Comparison of ENCODE assay signal across 8 cellular contexts in genomic region chr7:149196151-149196704, GRCh38. TPM values are rescaled to one million over a fixed set of nuclear protein-coding genes. Genes with fewer than 3 reads are reported as not detected.
A peak's percentile ranks its signal among the peaks of the same experiment; 100 is the strongest.
DNase-seq lines count a peak whose midpoint lies in the region; ATAC-seq, FAIRE-seq and TF ChIP-seq lines count a peak whose summit lies in the region.

No MANE protein-coding gene starts in this region.

- H3K27ac ChIP-seq in SU-DHL-6 (ENCODE audit: low read depth, low read length) (peak overlapping the region; percentile 55), H1 (ENCODE audit: low read depth, low read length) (peak overlapping the region; percentile 19; the same call in 1 of the 2 replicates), neural cell (ENCODE audit: low read length) (no peak overlapping the region)

- H3K4me1 ChIP-seq in H1 (replicated peaks in 1 of 4; ENCODE audit: control insufficient read depth in 3 of 4, insufficient read depth in 4 of 4, low read length in 3 of 4), result peaks cover 0 to 5% (median 4%) of the 10 kb centered on the region in 4 experiments; a peak in 5 of 7 replicates

- H2AK5ac ChIP-seq in H1 (ENCODE audit: low read depth, low read length), result no peak overlapping the region

- H3K27ac Mint-ChIP-seq in HFFc6, result peak overlapping the region; percentile 91

- peaks cover 41% of the 10 kb centered on the region for H3K4me1 Mint-ChIP-seq in HFFc6 (ENCODE audit: low read depth)

- TF ChIP-seq EP300 in H1 (IDR thresholded peaks at IDR 0.05; ENCODE audit: borderline replicate concordance in 1 of 2, low read depth in 2 of 2, low read length in 2 of 2), result no peak
- TF ChIP-seq EP300 in neural cell (conservative IDR thresholded peaks at IDR 0.05; ENCODE audit: poor library complexity, severe bottlenecking), result no peak

- peaks cover 6% of the 10 kb centered on the region for H3K27me3 Mint-ChIP-seq in HFFc6 (ENCODE audit: insufficient read depth)

- H4K91ac ChIP-seq in H1 (replicated peaks; ENCODE audit: insufficient read length, low read length), result no peak overlapping the region

- CTCF ChIA-PET in H1 (lab: Charles Lee; ENCODE audit: partially characterized antibody), result interaction anchor here (0.8 to 2.9 kb wide), 12 partner anchors 8 to 227 kb away, joined by 3 to 9 read pairs (median 5); no protein-coding TSS in a partner anchor

- H3F3A ChIP-seq in SU-DHL-6 (ENCODE audit: insufficient read depth), result peaks cover 8% of the 10 kb centered on the region; the same call in 1 of the 2 replicates
- H3F3A ChIP-seq in neural cell (ENCODE audit: insufficient read depth, low read length, poor library complexity, severe bottlenecking), result no peaks in the 10 kb centered on the region

- H3K23ac ChIP-seq in H1 (ENCODE audit: insufficient read length), result no peak overlapping the region

- H3K4me2 ChIP-seq in SU-DHL-6 (ENCODE audit: low read depth, low read length, poor library complexity, severe bottlenecking) (peak overlapping the region; percentile 84), H1 (ENCODE audit: insufficient read depth in 1 of 2, low read depth in 2 of 2, low read length in 2 of 2) (peak overlapping the region; percentile 89 to 91), neural cell (ENCODE audit: low read length) (peak overlapping the region; percentile 77)

- no peak for TF ChIP-seq RAD21 in H1 (IDR thresholded peaks at IDR 0.05 in 1 of 2, conservative IDR thresholded peaks at IDR 0.05 in 1 of 2; ENCODE audit: low read depth in 2 of 2, low read length in 2 of 2)
- TF ChIP-seq RAD21 in neural cell (conservative IDR thresholded peaks at IDR 0.05), result no peak

- H3K9me2 ChIP-seq in SU-DHL-6 (replicated peaks; ENCODE audit: insufficient read depth, low read length) (no peaks in the 10 kb centered on the region), neural cell (ENCODE audit: insufficient read depth, low read length) (no peaks in the 10 kb centered on the region)

- TF ChIP-seq CTCF in HFFc6 (IDR thresholded peaks at IDR 0.05), result no peak
- TF ChIP-seq CTCF in SU-DHL-6 (IDR thresholded peaks at IDR 0.05; ENCODE audit: insufficient read depth, low read length, poor library complexity, severe bottlenecking), result no peak
- no peak for TF ChIP-seq CTCF in H1 (IDR thresholded peaks at IDR 0.05; ENCODE audit: control extremely low read depth in 1 of 3, insufficient read depth in 1 of 3, low read depth in 1 of 3, low read length in 3 of 3)
- no peak for TF ChIP-seq CTCF in neural cell (IDR thresholded peaks at IDR 0.05; ENCODE audit: poor library complexity, severe bottlenecking)

- H3K9me3 Mint-ChIP-seq in HFFc6, result no peaks in the 10 kb centered on the region

- H3K4ac ChIP-seq in H1 (replicated peaks; ENCODE audit: insufficient read length, low read depth, low read length), result no peak overlapping the region

- no peak overlapping the region; the same call in 1 of the 2 replicates for H3K18ac ChIP-seq in H1 (ENCODE audit: extremely low read depth, low read length)

- H3K9me3 ChIP-seq in SU-DHL-6 (ENCODE audit: insufficient read depth, low read length) (no peaks in the 10 kb centered on the region), H1 (ENCODE audit: insufficient read depth in 2 of 2, low read depth in 1 of 2, low read length in 1 of 2) (no peaks in the 10 kb centered on the region), neural cell (ENCODE audit: low read length) (no peaks in the 10 kb centered on the region)

- H2BK20ac ChIP-seq in H1 (ENCODE audit: low read length), result no peak overlapping the region

- POLR2A ChIA-PET in H1 (lab: Charles Lee; ENCODE audit: partially characterized antibody), result interaction anchor here (0.9 to 7.8 kb wide), 23 partner anchors 9 to 214 kb away, joined by 3 to 82 read pairs (median 5); partner anchors contain the start of genes ZNF398, ZNF425 and ZNF783

- H2AFZ ChIP-seq in SU-DHL-6 (ENCODE audit: low read depth, low read length, severe bottlenecking) (peak overlapping the region; percentile 24), H1 (ENCODE audit: low read length) (no peak overlapping the region), neural cell (ENCODE audit: low read depth, low read length) (no peak overlapping the region)

- no peak overlapping the region for H2BK120ac ChIP-seq in H1 (replicated peaks; ENCODE audit: low read depth, low read length)

- H3K36me3 ChIP-seq in SU-DHL-6 (ENCODE audit: low read length) (0 out of 2 replicates have a peak, but pooled peaks cover 3% of the 10 kb centered on the region), H1 (ENCODE audit: control insufficient read depth in 2 of 4, insufficient read depth in 4 of 4, low read length in 3 of 4) (peaks cover 20 to 34% (median 26%) of the 10 kb centered on the region in 4 experiments), neural cell (ENCODE audit: insufficient read depth, low read length) (no peaks in the 10 kb centered on the region)

- DNase-seq in Daoy (ENCODE audit: low read depth), result peak; percentile 28
- DNase-seq in HFFc6, result no peak
- DNase-seq in H1 (ENCODE audit: low read depth in 1 of 2, low spot score in 2 of 2), result no peak
- no peak for DNase-seq in putamen (ENCODE audit: low spot score)
- no peak for DNase-seq in 8988T

- H3K36me3 Mint-ChIP-seq in HFFc6 (ENCODE audit: low read depth), result peaks cover 33% of the 10 kb centered on the region

- no peaks in the 10 kb centered on the region for H3K27me3 ChIP-seq in SU-DHL-6 (ENCODE audit: low read length)
- no peaks in the 10 kb centered on the region for H3K27me3 ChIP-seq in H1 (replicated peaks in 1 of 4; ENCODE audit: control insufficient read depth in 3 of 4, extremely low read depth in 1 of 4, insufficient read depth in 3 of 4, low read length in 3 of 4)
- no peaks in the 10 kb centered on the region for H3K27me3 ChIP-seq in neural cell (ENCODE audit: insufficient read depth, low read depth, low read length)

- H2BK15ac ChIP-seq in H1 (ENCODE audit: low read length), result no peak overlapping the region

- H3K9ac ChIP-seq in SU-DHL-6 (ENCODE audit: low read length) (peak overlapping the region; percentile 74), H1 (replicated peaks in 1 of 4; ENCODE audit: extremely low read depth in 1 of 4, low read depth in 3 of 4, low read length in 3 of 4) (peak overlapping the region; percentile 64 to 97 (median 92)), neural cell (ENCODE audit: low read length) (peak overlapping the region; percentile 91)

- WGBS in H1 (ENCODE audit: extremely low coverage in 1 of 2, insufficient coverage in 1 of 2, insufficient read length in 1 of 2, insufficient replicate concordance in 2 of 2, low coverage in 1 of 2, low lambda C conversion rate in 2 of 2, missing lambda C conversion rate in 1 of 2), 2 experiments, result 13% methylated on average over 17 of the region's 17 CpGs; no CpG with 5 or more reads in 1 of the 2 experiments

- peaks cover 5% of the 10 kb centered on the region; the same call in 1 of the 2 replicates for H3K23me2 ChIP-seq in H1 (ENCODE audit: low read depth, low read length)

- H4K5ac ChIP-seq in H1 (ENCODE audit: insufficient read length, low read depth, low read length), result peak overlapping the region; percentile 29

- H4K8ac ChIP-seq in H1 (ENCODE audit: extremely low read depth, insufficient read depth, low read length), result no peak overlapping the region; the same call in 1 of the 2 replicates

- H3K14ac ChIP-seq in H1 (ENCODE audit: insufficient read length), result no peak overlapping the region

- FAIRE-seq in H1 (lab: Jason Lieb, UNC), result no peak

- no peak for ATAC-seq in HG03342 (IDR thresholded peaks at IDR 0.05; ENCODE audit: unreplicated experiment)

- H3K79me1 ChIP-seq in H1 (ENCODE audit: low read depth, low read length), result peaks cover 8% of the 10 kb centered on the region

- H3K4me3 ChIP-seq in SU-DHL-6 (ENCODE audit: insufficient read depth, low read length, poor library complexity, severe bottlenecking) (peak overlapping the region; percentile 87), H1 (ENCODE audit: extremely low read depth in 1 of 4, insufficient read depth in 2 of 4, low read depth in 3 of 4, low read length in 4 of 4) (peak overlapping the region; percentile 78 to 94 (median 88)), neural cell (ENCODE audit: low read length) (peak overlapping the region; percentile 88)

- no peak overlapping the region for H3K56ac ChIP-seq in H1 (replicated peaks; ENCODE audit: insufficient read length, low read depth, low read length)

- H4K20me1 ChIP-seq in SU-DHL-6 (ENCODE audit: low read depth, low read length) (no peaks in the 10 kb centered on the region), H1 (replicated peaks in 1 of 2; ENCODE audit: control insufficient read depth in 1 of 2, insufficient read depth in 2 of 2, low read length in 2 of 2) (peaks cover 2 to 4% of the 10 kb centered on the region in 2 experiments), neural cell (ENCODE audit: insufficient read depth) (peaks cover 3% of the 10 kb centered on the region)

- TF ChIP-seq POLR2A in H1 (IDR thresholded peaks at IDR 0.05; ENCODE audit: control extremely low read depth in 1 of 2, low read depth in 2 of 2, low read length in 2 of 2), result no peak

- peak overlapping the region; percentile 96 for H3K4me3 Mint-ChIP-seq in HFFc6

- H2BK5ac ChIP-seq in H1 (ENCODE audit: low read depth, low read length), result no peak overlapping the region

- peaks cover 21% of the 10 kb centered on the region; the same call in 1 of the 2 replicates for H3K79me2 ChIP-seq in SU-DHL-6 (ENCODE audit: insufficient read depth, low read length)
- peaks cover 3 to 27% of the 10 kb centered on the region in 2 experiments; a peak in 3 of 4 replicates for H3K79me2 ChIP-seq in H1 (ENCODE audit: control insufficient read depth in 1 of 2, insufficient read depth in 2 of 2, low read length in 2 of 2)
- peaks cover 20% of the 10 kb centered on the region for H3K79me2 ChIP-seq in neural cell (replicated peaks; ENCODE audit: insufficient read depth, low read length)

- H2BK12ac ChIP-seq in H1 (ENCODE audit: low read depth, low read length), result no peak overlapping the region

RNA-seq across cellular contexts. Expression of gene ZNF282, which starts 0.9 kb away (rescaled TPM):
- total RNA-seq in Daoy (2014; rRNA removed; shearing (Covaris generic)), result 20.0 and 22.6 TPM in 2 replicates
- total RNA-seq in HFFc6 (2021; fragmentation: NEBNext Ultra II Directional; extraction: Animal tissue kit (Norgen Biotek cat#: 25700)), result 10 to 100 TPM; 18.6 to 23.6 (median 21.0) TPM
- 35.7 and 36.3 TPM in 2 replicates for total RNA-seq in H1 (2021; fragmentation: NEBNext Ultra II Directional; extraction: Animal tissue kit (Norgen Biotek cat#: 25700))
- polyA plus RNA-seq in H1 (2011; rRNA removed) (16.9 and 22.3 TPM in 2 replicates), neural cell (17.7 and 23.3 TPM in 2 replicates)
- 16.1 TPM for polyA plus RNA-seq in H1 (2011; cell fraction: cytosol; rRNA removed)
- polyA plus RNA-seq in H1 (2011; cell fraction: nucleus; rRNA removed), result 34.5 TPM
- polyA plus RNA-seq in H1 (2012, experiment 1 of 2), result 20.6 to 25.7 TPM (median 22.8 TPM) in 4 replicates
- 24.5 TPM for polyA plus RNA-seq in H1 (2012, experiment 2 of 2)
- 14.9 TPM for polyA plus RNA-seq in H1 (2013, experiment 1 of 2)
- 13.3 TPM for polyA plus RNA-seq in H1 (2013, experiment 2 of 2)
- 15.0 and 17.4 TPM in 2 replicates for polyA minus RNA-seq in H1 (2011; rRNA and poly(A)+ RNA removed)
- polyA minus RNA-seq in H1 (2011; cell fraction: cytosol; rRNA and poly(A)+ RNA removed), result 27.6 TPM
- 26.6 TPM for polyA minus RNA-seq in H1 (2011; cell fraction: nucleus; rRNA and poly(A)+ RNA removed)
- polyA minus RNA-seq in neural cell, result 39.6 and 41.1 TPM in 2 replicates

RNA-seq across cellular contexts. Expression of gene ZNF212, which starts 43.2 kb away (rescaled TPM):
- total RNA-seq in Daoy (2014; rRNA removed; shearing (Covaris generic)), result 12.0 and 14.9 TPM in 2 replicates
- 1 to 10 TPM; 6.2 to 8.2 (median 6.3) TPM for total RNA-seq in HFFc6 (2021; fragmentation: NEBNext Ultra II Directional; extraction: Animal tissue kit (Norgen Biotek cat#: 25700))
- 19.3 and 20.1 TPM in 2 replicates for total RNA-seq in H1 (2021; fragmentation: NEBNext Ultra II Directional; extraction: Animal tissue kit (Norgen Biotek cat#: 25700))
- polyA plus RNA-seq in H1 (2011; rRNA removed) (6.7 and 9.1 TPM in 2 replicates), neural cell (10.4 and 12.2 TPM in 2 replicates)
- 10.7 TPM for polyA plus RNA-seq in H1 (2011; cell fraction: cytosol; rRNA removed)
- polyA plus RNA-seq in H1 (2011; cell fraction: nucleus; rRNA removed), result 13.6 TPM
- polyA plus RNA-seq in H1 (2012, experiment 1 of 2), result 13.3 to 16.9 TPM (median 14.4 TPM) in 4 replicates
- polyA plus RNA-seq in H1 (2012, experiment 2 of 2), result 8.3 TPM
- polyA plus RNA-seq in H1 (2013, experiment 1 of 2), result 7.2 TPM
- 7.1 TPM for polyA plus RNA-seq in H1 (2013, experiment 2 of 2)
- 6.1 and 8.2 TPM in 2 replicates for polyA minus RNA-seq in H1 (2011; rRNA and poly(A)+ RNA removed)
- polyA minus RNA-seq in H1 (2011; cell fraction: cytosol; rRNA and poly(A)+ RNA removed), result 7.0 TPM
- 9.7 TPM for polyA minus RNA-seq in H1 (2011; cell fraction: nucleus; rRNA and poly(A)+ RNA removed)
- polyA minus RNA-seq in neural cell, result 11.7 and 11.9 TPM in 2 replicates

RNA-seq across cellular contexts. Expression of gene ZNF398, which starts 49.0 kb away (rescaled TPM):
- 8.7 and 12.4 TPM in 2 replicates for total RNA-seq in Daoy (2014; rRNA removed; shearing (Covaris generic))
- 10 to 100 TPM; 11.0 to 12.1 (median 11.6) TPM for total RNA-seq in HFFc6 (2021; fragmentation: NEBNext Ultra II Directional; extraction: Animal tissue kit (Norgen Biotek cat#: 25700))
- 62.2 and 63.5 TPM in 2 replicates for total RNA-seq in H1 (2021; fragmentation: NEBNext Ultra II Directional; extraction: Animal tissue kit (Norgen Biotek cat#: 25700))
- 52.7 and 58.9 TPM in 2 replicates for polyA plus RNA-seq in H1 (2011; rRNA removed)
- polyA plus RNA-seq in H1 (2011; cell fraction: cytosol; rRNA removed), result 23.2 TPM
- polyA plus RNA-seq in H1 (2011; cell fraction: nucleus; rRNA removed), result 59.5 TPM
- 26.3 to 32.8 TPM (median 30.3 TPM) in 4 replicates for polyA plus RNA-seq in H1 (2012, experiment 1 of 2)
- 6.2 TPM for polyA plus RNA-seq in H1 (2012, experiment 2 of 2)
- 35.1 TPM for polyA plus RNA-seq in H1 (2013, experiment 1 of 2)
- 35.0 TPM for polyA plus RNA-seq in H1 (2013, experiment 2 of 2)
- 128 and 158 TPM in 2 replicates for polyA minus RNA-seq in H1 (2011; rRNA and poly(A)+ RNA removed)
- 46.4 TPM for polyA minus RNA-seq in H1 (2011; cell fraction: cytosol; rRNA and poly(A)+ RNA removed)
- polyA minus RNA-seq in H1 (2011; cell fraction: nucleus; rRNA and poly(A)+ RNA removed), result 93.4 TPM
- 8.6 and 13.2 TPM in 2 replicates for polyA plus RNA-seq in neural cell
- polyA minus RNA-seq in neural cell, result 43.1 and 46.1 TPM in 2 replicates
